12 cellular contexts compared by ENCODE assay signal in genomic region chr12:116343331-116343884, GRCh38.
"Had no signal": no experiment of that assay in that cellular context is flagged by ENCODE, and none has a peak within 500 bp of the region (broad histone marks: within the 10 kb centered on the region; RNA-seq: fewer than 3 reads in every experiment).

No MANE protein-coding gene starts in this region.

- H3K27ac Mint-ChIP-seq: stimulated activated naive CD8-positive, alpha-beta T cell treated with anti-CD3 and anti-CD28 coated beads, Interleukin-15, amount 100 ng/mL, for 72 hours had no signal

- DNase-seq: cortex of kidney; effector CD8-positive, alpha-beta T cell; glutamatergic neuron; islet precursor cell; mammary epithelial cell; naive thymus-derived CD8-positive, alpha-beta T cell; stimulated activated CD4-positive, alpha-beta T cell treated with anti-CD3 and anti-CD28 coated beads, Interleukin-2, amount 100 ng/mL, for 48 hours; stimulated activated naive CD8-positive, alpha-beta T cell treated with anti-CD3 and anti-CD28 coated beads, Interleukin-15, amount 100 ng/mL, for 72 hours; testis; upper lobe of right lung had no signal

- H3K27me3 Mint-ChIP-seq: naive thymus-derived CD8-positive, alpha-beta T cell; stimulated activated naive CD8-positive, alpha-beta T cell treated with anti-CD3 and anti-CD28 coated beads, Interleukin-15, amount 100 ng/mL, for 72 hours had no signal

- H3K4me1 Mint-ChIP-seq: stimulated activated naive CD8-positive, alpha-beta T cell treated with anti-CD3 and anti-CD28 coated beads, Interleukin-15, amount 100 ng/mL, for 72 hours had no signal

- ATAC-seq: gastroesophageal sphincter; left lobe of liver; naive thymus-derived CD8-positive, alpha-beta T cell; stimulated activated naive CD8-positive, alpha-beta T cell treated with anti-CD3 and anti-CD28 coated beads, Interleukin-15, amount 100 ng/mL, for 72 hours; upper lobe of right lung had no signal

- H3K4me3 Mint-ChIP-seq: naive thymus-derived CD8-positive, alpha-beta T cell; stimulated activated naive CD8-positive, alpha-beta T cell treated with anti-CD3 and anti-CD28 coated beads, Interleukin-15, amount 100 ng/mL, for 72 hours had no signal
